14 cellular contexts compared by ENCODE assay signal in the genomic region with DNA sequence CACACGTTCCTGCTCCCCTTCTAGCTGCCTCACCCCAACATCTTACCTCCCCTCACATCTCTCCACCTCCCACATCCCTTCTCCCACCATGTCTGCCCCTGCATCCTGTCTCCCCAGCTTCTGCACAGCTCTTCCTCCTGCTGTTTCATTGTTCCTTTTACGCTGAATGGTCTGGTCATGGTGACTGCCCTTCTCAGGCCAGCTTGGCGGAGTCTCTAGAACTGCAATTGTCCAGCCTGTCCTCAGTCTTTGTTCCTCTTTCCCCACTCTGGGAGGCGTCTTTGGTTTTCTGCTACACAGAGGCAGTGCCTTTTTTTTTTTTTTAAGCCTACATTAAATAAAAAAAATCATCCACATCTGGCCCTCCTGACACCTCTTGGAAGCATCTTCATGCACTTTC. TPM values are rescaled to one million over a fixed set of nuclear protein-coding genes. Genes with fewer than 3 reads are reported as not detected.
DNase-seq lines count a peak whose midpoint lies in the region; ATAC-seq and TF ChIP-seq lines count a peak whose summit lies in the region.
"Had no signal": no experiment of that assay in that cellular context is flagged by ENCODE, and none has a peak within 500 bp of the region (broad histone marks: within the 10 kb centered on the region; RNA-seq: fewer than 3 reads in every experiment).

No MANE protein-coding gene starts in this region.

- H3K27me3 Mint-ChIP-seq in T-helper 1 cell treated with Interleukin-12 subunit alpha and Interleukin-12 subunit beta and Interleukin-4 antibody, amounts not matched to agents 30 μg/mL and 1 μg/mL, for 36 hours (ENCODE audit: low read depth): no peaks in the 10 kb centered on the region
- no peaks in the 10 kb centered on the region for H3K27me3 Mint-ChIP-seq in progenitor cell of endocrine pancreas
- H3K27me3 Mint-ChIP-seq: activated T-helper 17 cell treated with anti-CD3 and anti-CD28 coated beads, Interleukin-2, amount 50 U/mL, for 72 hours had no signal

- H3K9me3 Mint-ChIP-seq in T-helper 1 cell treated with Interleukin-12 subunit alpha and Interleukin-12 subunit beta and Interleukin-4 antibody, amounts not matched to agents 30 μg/mL and 1 μg/mL, for 36 hours: peaks cover 7% of the 10 kb centered on the region
- H3K9me3 Mint-ChIP-seq in progenitor cell of endocrine pancreas (ENCODE audit: low read depth): no peaks in the 10 kb centered on the region

- in situ Hi-C loops in brain microvascular endothelial cell (cut with HindIII; ENCODE audit: low pct_ligation_motif_present, low sequenced_read_pairs): no loop called here

- DNase-seq in T-helper 1 cell: no peak
- DNase-seq in colonic mucosa: peak; percentile 12
- no peak for DNase-seq in progenitor cell of endocrine pancreas (ENCODE audit: low spot score, unreplicated experiment)
- no peak for DNase-seq in brain microvascular endothelial cell
- no peak for DNase-seq in HEK293T (ENCODE audit: extremely low spot score)
- DNase-seq: activated CD4-positive, CD25-positive, alpha-beta regulatory T cell treated with anti-CD3 and anti-CD28 coated beads, Interleukin-2, amount 50 U/mL, for 72 hours; effector CD4-positive, alpha-beta T cell; SK-N-SH; spleen had no signal

- no peak overlapping the region for H3K4me3 Mint-ChIP-seq in T-helper 1 cell treated with Interleukin-12 subunit alpha and Interleukin-12 subunit beta and Interleukin-4 antibody, amounts not matched to agents 30 μg/mL and 1 μg/mL, for 36 hours
- no peak overlapping the region for H3K4me3 Mint-ChIP-seq in progenitor cell of endocrine pancreas (ENCODE audit: low read depth)
- H3K4me3 Mint-ChIP-seq: activated T-helper 17 cell treated with anti-CD3 and anti-CD28 coated beads, Interleukin-2, amount 50 U/mL, for 72 hours had no signal

- H3K27ac Mint-ChIP-seq in T-helper 1 cell treated with Interleukin-12 subunit alpha and Interleukin-12 subunit beta and Interleukin-4 antibody, amounts not matched to agents 30 μg/mL and 1 μg/mL, for 36 hours: peak overlapping the region; percentile 36
- peak overlapping the region; percentile 47 for H3K27ac Mint-ChIP-seq in progenitor cell of endocrine pancreas

- H3K27ac ChIP-seq in colonic mucosa: no peak overlapping the region
- no peak overlapping the region for H3K27ac ChIP-seq in brain microvascular endothelial cell
- H3K27ac ChIP-seq: 22Rv1 had no signal

- no peak for TF ChIP-seq CTCF in colonic mucosa (IDR thresholded peaks at IDR 0.05)
- TF ChIP-seq CTCF in progenitor cell of endocrine pancreas (IDR thresholded peaks at IDR 0.05; ENCODE audit: unreplicated experiment): no peak
- no peak for TF ChIP-seq CTCF in brain microvascular endothelial cell (IDR thresholded peaks at IDR 0.05; ENCODE audit: low read depth, low read length, missing control alignments)

- H3K4me1 ChIP-seq in colonic mucosa: no peaks in the 10 kb centered on the region

- H3K27me3 ChIP-seq in colonic mucosa (no peaks in the 10 kb centered on the region), brain microvascular endothelial cell (replicated peaks) (no peaks in the 10 kb centered on the region)
- H3K27me3 ChIP-seq: spleen had no signal

- ATAC-seq in HG02623 (IDR thresholded peaks at IDR 0.05; ENCODE audit: unreplicated experiment): peak; percentile 26
- no peak for ATAC-seq in HG03280 (IDR thresholded peaks at IDR 0.05; ENCODE audit: unreplicated experiment)
- ATAC-seq: activated T-helper 17 cell treated with anti-CD3 and anti-CD28 coated beads, Interleukin-2, amount 50 U/mL, for 72 hours had no signal

- H3K4me1 Mint-ChIP-seq in T-helper 1 cell treated with Interleukin-12 subunit alpha and Interleukin-12 subunit beta and Interleukin-4 antibody, amounts not matched to agents 30 μg/mL and 1 μg/mL, for 36 hours (ENCODE audit: low read depth): no peaks in the 10 kb centered on the region
- H3K4me1 Mint-ChIP-seq in progenitor cell of endocrine pancreas (ENCODE audit: low read depth): peaks cover 9% of the 10 kb centered on the region
- H3K4me1 Mint-ChIP-seq: activated T-helper 17 cell treated with anti-CD3 and anti-CD28 coated beads, Interleukin-2, amount 50 U/mL, for 72 hours had no signal

- no peak overlapping the region for H3K4me3 ChIP-seq in colonic mucosa
- H3K4me3 ChIP-seq in brain microvascular endothelial cell (ENCODE audit: low read depth, low read length): no peak overlapping the region
- H3K4me3 ChIP-seq: spleen had no signal

- no peaks in the 10 kb centered on the region for H3K9me3 ChIP-seq in colonic mucosa
- H3K9me3 ChIP-seq: SK-N-SH had no signal

- CTCF ChIA-PET in HEK293T (lab: Yijun Ruan, JAX): no interaction called here

- POLR2A ChIA-PET in HEK293T (lab: Yijun Ruan, JAX): interaction anchor here (1.4 kb wide), 1 partner anchor 49 kb away, joined by 3 read pairs; the partner anchor contains the start of gene SEC22A

- intact Hi-C loops in colonic mucosa (cut with DNase I): no loop called here

- no peak overlapping the region for H3K9ac ChIP-seq in colonic mucosa (ENCODE audit: low read depth in 2 of 2, low read length in 2 of 2)
- H3K9ac ChIP-seq: SK-N-SH had no signal

- H3K36me3 Mint-ChIP-seq in T-helper 1 cell treated with Interleukin-12 subunit alpha and Interleukin-12 subunit beta and Interleukin-4 antibody, amounts not matched to agents 30 μg/mL and 1 μg/mL, for 36 hours (ENCODE audit: low read depth): peaks cover 38% of the 10 kb centered on the region
- peaks cover 12% of the 10 kb centered on the region for H3K36me3 Mint-ChIP-seq in progenitor cell of endocrine pancreas (ENCODE audit: insufficient read depth)

- H3K36me3 ChIP-seq in colonic mucosa (peaks cover 8% of the 10 kb centered on the region), brain microvascular endothelial cell (replicated peaks) (peaks cover 61% of the 10 kb centered on the region)

TF ChIP-seq in HEK293T, 16 proteins besides CTCF, POLR2A, EP300 and RAD21:
- no peak for TF ChIP-seq CTBP1 (IDR thresholded peaks at IDR 0.05; ENCODE audit: borderline replicate concordance)
- no peak for TF ChIP-seq PKNOX1 (IDR thresholded peaks at IDR 0.05)
- no peak for TF ChIP-seq SUZ12 (IDR thresholded peaks at IDR 0.05)
- no peak for TF ChIP-seq L3MBTL2 (conservative IDR thresholded peaks at IDR 0.05)
- TF ChIP-seq FOXM1 (IDR thresholded peaks at IDR 0.05; ENCODE audit: borderline replicate concordance): no peak
- TF ChIP-seq ELF4 (IDR thresholded peaks at IDR 0.05): no peak
- TF ChIP-seq TARDBP (IDR thresholded peaks at IDR 0.05): no peak
- TF ChIP-seq LEF1 (IDR thresholded peaks at IDR 0.05; ENCODE audit: borderline replicate concordance): no peak
- TF ChIP-seq SP1 (IDR thresholded peaks at IDR 0.05): no peak
- TF ChIP-seq FOXK2 (IDR thresholded peaks at IDR 0.05): no peak
- TF ChIP-seq FOXA1 (IDR thresholded peaks at IDR 0.05): no peak
- no peak for TF ChIP-seq ARNT (IDR thresholded peaks at IDR 0.05)
- TF ChIP-seq ZNF384 (IDR thresholded peaks at IDR 0.05): no peak
- no peak for TF ChIP-seq NFRKB (IDR thresholded peaks at IDR 0.05)

RNA-seq across cellular contexts. Expression of gene SEC22A, which starts 49.1 kb away (rescaled TPM):
- total RNA-seq in colonic mucosa (10 to 100 TPM; 15.6 to 18.7 TPM), progenitor cell of endocrine pancreas (13.9 and 14.0 TPM in 2 replicates)
